7 cellular contexts compared by ENCODE assay signal in genomic region chr3:48101301-48101650, GRCh38.
DNase-seq lines count a peak whose midpoint lies in the region; FAIRE-seq and TF ChIP-seq lines count a peak whose summit lies in the region.
"Not testable (repeated sequence)": the region's sequence is repeated elsewhere in the genome, so short reads cannot be mapped to it uniquely, and the experiment has no call there.

No MANE protein-coding gene starts in this region.

- H3K27ac ChIP-seq in BLaER1; astrocyte (ENCODE audit: low read depth, low read length); neuronal stem cell (replicated peaks; ENCODE audit: low read length): not testable (repeated sequence)
- H3K27ac ChIP-seq in MM.1S (ENCODE audit: low read length): peak overlapping the region; percentile 25; the same call in 1 of the 2 replicates

- H4K91ac ChIP-seq in neuronal stem cell (ENCODE audit: low read depth, low read length, poor library complexity): not testable (repeated sequence)

- H4K8ac ChIP-seq in neuronal stem cell (ENCODE audit: low read depth, low read length): peak overlapping the region; percentile 43

- H3K27ac Mint-ChIP-seq in astrocyte (ENCODE audit: unreplicated experiment) (peak overlapping the region; percentile 31), nephron progenitor cell (peak overlapping the region; percentile 81)

- not testable (repeated sequence) for H3K27me3 Mint-ChIP-seq in astrocyte (ENCODE audit: low read depth, unreplicated experiment); nephron progenitor cell (ENCODE audit: low read depth, poor library complexity)

- H2BK12ac ChIP-seq in neuronal stem cell (ENCODE audit: low read length): not testable (repeated sequence)

- not testable (repeated sequence) for H3K4me1 Mint-ChIP-seq in astrocyte (ENCODE audit: low read depth, unreplicated experiment); nephron progenitor cell

- not testable (repeated sequence) for H3K79me2 ChIP-seq in MM.1S (ENCODE audit: low read length); astrocyte (ENCODE audit: insufficient read depth, low read length)

- DNase-seq in MM.1S (peak; percentile 52), RPMI8226 (peak; percentile 53), posterior vena cava (ENCODE audit: low spot score) (peak; percentile 7)
- not testable (repeated sequence) for DNase-seq in astrocyte (ENCODE audit: low read depth); nephron progenitor cell; neuronal stem cell (ENCODE audit: low spot score)

- not testable (repeated sequence) for H2AK5ac ChIP-seq in neuronal stem cell (ENCODE audit: low read depth, low read length)

- not testable (repeated sequence) for H2BK15ac ChIP-seq in neuronal stem cell (ENCODE audit: low read length)

- H3K9me2 ChIP-seq in MM.1S (replicated peaks; ENCODE audit: insufficient read depth, low read length): not testable (repeated sequence)

- not testable (repeated sequence) for H3K4ac ChIP-seq in neuronal stem cell (ENCODE audit: low read length)

- peaks cover 13% of the 10 kb centered on the region; the same call in 1 of the 2 replicates for H3F3A ChIP-seq in MM.1S (ENCODE audit: insufficient read depth, low read length)

- not testable (repeated sequence) for H3K9me3 Mint-ChIP-seq in astrocyte (ENCODE audit: unreplicated experiment); nephron progenitor cell

- not testable (repeated sequence) for H3K4me3 ChIP-seq in BLaER1; MM.1S (ENCODE audit: low read length); astrocyte (ENCODE audit: insufficient read depth, low read depth, low read length); neuronal stem cell (ENCODE audit: low read length in 2 of 2)

- not testable (repeated sequence) for H3K4me3 Mint-ChIP-seq in astrocyte (ENCODE audit: unreplicated experiment); nephron progenitor cell

- not testable (repeated sequence) for H3K9ac ChIP-seq in BLaER1; MM.1S (ENCODE audit: low read length); astrocyte (ENCODE audit: low read length); neuronal stem cell (ENCODE audit: low read depth, low read length, poor library complexity)

- not testable (repeated sequence) for H4K20me1 ChIP-seq in BLaER1; MM.1S (ENCODE audit: insufficient read depth, low read length); astrocyte (ENCODE audit: insufficient read depth, low read length)

- not testable (repeated sequence) for H3K36me3 Mint-ChIP-seq in astrocyte (ENCODE audit: low read depth, unreplicated experiment); nephron progenitor cell (ENCODE audit: low read depth)

- not testable (repeated sequence) for TF ChIP-seq CTCF in MM.1S (IDR thresholded peaks at IDR 0.05; ENCODE audit: low read length); astrocyte (IDR thresholded peaks at IDR 0.05; ENCODE audit: insufficient read depth, low read depth, low read length); nephron progenitor cell (IDR thresholded peaks at IDR 0.05)

- H3K14ac ChIP-seq in neuronal stem cell (ENCODE audit: low read length): not testable (repeated sequence)

- H2BK120ac ChIP-seq in neuronal stem cell (ENCODE audit: low read depth, low read length): not testable (repeated sequence)

- not testable (repeated sequence) for H3K9me3 ChIP-seq in BLaER1; MM.1S (replicated peaks; ENCODE audit: insufficient read depth, low read length); astrocyte (ENCODE audit: insufficient read depth, low read depth, low read length); neuronal stem cell (replicated peaks in 1 of 2; ENCODE audit: control insufficient read depth in 2 of 2, insufficient read depth in 1 of 2, low read depth in 1 of 2, low read length in 2 of 2)

- not testable (repeated sequence) for FAIRE-seq in astrocyte (lab: Jason Lieb, UNC)

- H3K36me3 ChIP-seq in BLaER1; MM.1S (replicated peaks; ENCODE audit: insufficient read depth, low read length); astrocyte (ENCODE audit: insufficient read depth, low read length); neuronal stem cell (replicated peaks in 1 of 2; ENCODE audit: control insufficient read depth in 2 of 2, insufficient read depth in 2 of 2, low read length in 2 of 2): not testable (repeated sequence)

- H3K18ac ChIP-seq in neuronal stem cell (ENCODE audit: low read length): not testable (repeated sequence)

- H3K4me2 ChIP-seq in BLaER1 (peak overlapping the region; percentile 4; the same call in 1 of the 2 replicates), MM.1S (ENCODE audit: low read depth, low read length) (peak overlapping the region; percentile 48)
- not testable (repeated sequence) for H3K4me2 ChIP-seq in astrocyte (ENCODE audit: low read length); neuronal stem cell (ENCODE audit: insufficient read depth, low read length, poor library complexity, severe bottlenecking)

- H2BK5ac ChIP-seq in neuronal stem cell (ENCODE audit: low read length): not testable (repeated sequence)

- peak overlapping the region; percentile 46; the same call in 1 of the 2 replicates for H2AFZ ChIP-seq in MM.1S (ENCODE audit: low read length)
- not testable (repeated sequence) for H2AFZ ChIP-seq in astrocyte (ENCODE audit: low read depth, low read length); neuronal stem cell (ENCODE audit: low read length)

- H3K4me1 ChIP-seq in BLaER1: peaks cover 20% of the 10 kb centered on the region
- peaks cover 12% of the 10 kb centered on the region for H3K4me1 ChIP-seq in MM.1S (ENCODE audit: low read length)
- H3K4me1 ChIP-seq in astrocyte (ENCODE audit: insufficient read depth, low read length); neuronal stem cell (ENCODE audit: control insufficient read depth in 2 of 2, insufficient read depth in 1 of 2, low read depth in 1 of 2, low read length in 2 of 2): not testable (repeated sequence)

- not testable (repeated sequence) for H3K23ac ChIP-seq in neuronal stem cell (ENCODE audit: low read depth, low read length, poor library complexity)

- not testable (repeated sequence) for H3K79me1 ChIP-seq in neuronal stem cell (ENCODE audit: low read depth, low read length)

- H3K27me3 ChIP-seq in BLaER1; MM.1S (replicated peaks; ENCODE audit: insufficient read depth, low read length); astrocyte (ENCODE audit: insufficient read depth, low read length); neuronal stem cell (ENCODE audit: control insufficient read depth in 3 of 3, insufficient read depth in 3 of 3, low read depth in 1 of 3, low read length in 3 of 3): not testable (repeated sequence)

- intact Hi-C loops in posterior vena cava (cut with DNase I): not testable (repeated sequence)

- WGBS in neuronal stem cell (ENCODE audit: extremely low coverage in 2 of 2, insufficient read length in 2 of 2, insufficient replicate concordance in 1 of 2), 2 donors: no CpG with 5 or more reads among the region's 2 CpGs
